Comparison of ENCODE assay signal across 10 cellular contexts in the genomic region with DNA sequence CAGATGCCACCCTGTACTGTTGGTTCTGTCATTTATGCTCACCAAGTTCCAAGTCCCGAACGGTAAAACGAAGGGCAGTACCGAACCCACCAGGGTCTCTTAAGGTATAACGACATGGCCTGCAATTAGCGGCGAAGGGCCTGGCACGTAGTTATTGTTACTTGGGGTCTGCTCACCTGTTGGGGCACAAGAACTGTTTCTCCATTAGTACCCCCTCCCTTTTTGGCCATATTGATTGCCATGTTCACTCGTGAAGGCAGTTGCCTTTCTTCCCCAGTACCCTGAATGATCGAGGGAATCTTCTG. TPM values are rescaled to one million over a fixed set of nuclear protein-coding genes. Genes with fewer than 3 reads are reported as not detected.
DNase-seq lines count a peak whose midpoint lies in the region; ATAC-seq and TF ChIP-seq lines count a peak whose summit lies in the region.
"Had no signal": no experiment of that assay in that cellular context is flagged by ENCODE, and none has a peak within 500 bp of the region (broad histone marks: within the 10 kb centered on the region; RNA-seq: fewer than 3 reads in every experiment).

No MANE protein-coding gene starts in this region.

- WGBS in upper lobe of left lung, 2 donors, result 64 to 70% methylated on average over 10 of the region's 10 CpGs

- H3K27me3 Mint-ChIP-seq in MCF 10A (ENCODE audit: insufficient read depth, unreplicated experiment), result no peaks in the 10 kb centered on the region

- peaks cover 5% of the 10 kb centered on the region for H3K27me3 ChIP-seq in cardiac muscle cell
- peaks cover 6% of the 10 kb centered on the region for H3K27me3 ChIP-seq in mucosa of stomach (ENCODE audit: control insufficient read depth, insufficient read depth, low read length)
- H3K27me3 ChIP-seq in upper lobe of left lung, result peaks cover 0 to 2% (median 0%) of the 10 kb centered on the region in 4 donors

- H3K9ac ChIP-seq in mucosa of stomach (ENCODE audit: low read length), result no peak overlapping the region
- H3K9ac ChIP-seq: KMS-11 had no signal

- CTCF ChIA-PET in MCF 10A (lab: Yijun Ruan, JAX), result interaction anchor here (0.6 kb wide), 1 partner anchor 1703 kb away, joined by 3 read pairs; no protein-coding TSS in a partner anchor

- H3K4me3 ChIP-seq in cardiac muscle cell, result peak overlapping the region; percentile 53
- peak overlapping the region; percentile 61 for H3K4me3 ChIP-seq in mucosa of stomach (ENCODE audit: low read length)
- peak overlapping the region in 3 of 4 donors; percentile 69 to 75 (median 72) for H3K4me3 ChIP-seq in upper lobe of left lung
- H3K4me3 ChIP-seq: SK-N-MC had no signal

- TF ChIP-seq POLR2A in upper lobe of left lung (IDR thresholded peaks at IDR 0.05), result no peak

- H3K9me3 ChIP-seq in cardiac muscle cell (ENCODE audit: low read depth) (no peaks in the 10 kb centered on the region), mucosa of stomach (ENCODE audit: control insufficient read depth, low read length) (no peaks in the 10 kb centered on the region), upper lobe of left lung (no peaks in the 10 kb centered on the region)

- H3K4me1 ChIP-seq in cardiac muscle cell (ENCODE audit: low read depth) (peaks cover 7% of the 10 kb centered on the region), mucosa of stomach (ENCODE audit: control insufficient read depth, insufficient read depth, low read length) (peaks cover 42% of the 10 kb centered on the region), upper lobe of left lung (peaks cover 8 to 48% (median 22%) of the 10 kb centered on the region in 4 donors)

- DNase-seq in cardiac muscle cell (ENCODE audit: low read depth in 1 of 2, low spot score in 1 of 2) (no peak), cardiac septum (ENCODE audit: low spot score) (no peak), MCF 10A (ENCODE audit: unreplicated experiment) (no peak), upper lobe of left lung (no peak), amniotic stem cell (lab: John Stamatoyannopoulos, UW) (no peak)

- no peak for TF ChIP-seq EP300 in upper lobe of left lung (IDR thresholded peaks at IDR 0.05)

- no TSS peak for BruUV-seq in MCF 10A (replicated peaks; lab: Mats Ljungman, UMichigan)

- intact Hi-C loops in cardiac septum (cut with DNase I) (no loop called here), MCF 10A (cut with micrococcal nuclease) (no loop called here)

- no peak for TF ChIP-seq CTCF in cardiac muscle cell (IDR thresholded peaks at IDR 0.05; ENCODE audit: low read depth, low read length)
- TF ChIP-seq CTCF in MCF 10A (IDR thresholded peaks at IDR 0.05; ENCODE audit: unreplicated experiment), result no peak
- no peak for TF ChIP-seq CTCF in upper lobe of left lung (IDR thresholded peaks at IDR 0.05)

- no peak overlapping the region for H3K27ac Mint-ChIP-seq in MCF 10A (ENCODE audit: low read depth, unreplicated experiment)

- POLR2A ChIA-PET in MCF 10A (lab: Yijun Ruan, JAX), result interaction anchor here (1.7 kb wide), 1 partner anchor 40 kb away, joined by 3 read pairs; no protein-coding TSS in a partner anchor

- H3K36me3 Mint-ChIP-seq in MCF 10A (ENCODE audit: insufficient read depth, unreplicated experiment), result no peaks in the 10 kb centered on the region

- H3K27ac ChIP-seq in cardiac muscle cell (no peak overlapping the region), upper lobe of left lung (no peak overlapping the region)
- H3K27ac ChIP-seq: KMS-11, SK-N-MC had no signal

- H3K4me3 Mint-ChIP-seq in MCF 10A (ENCODE audit: unreplicated experiment), result peak overlapping the region; percentile 61

- H3K9me3 Mint-ChIP-seq in MCF 10A (ENCODE audit: unreplicated experiment), result no peaks in the 10 kb centered on the region

- no peaks in the 10 kb centered on the region for H3K36me3 ChIP-seq in cardiac muscle cell
- no peaks in the 10 kb centered on the region for H3K36me3 ChIP-seq in mucosa of stomach (ENCODE audit: control insufficient read depth, insufficient read depth, low read length)
- H3K36me3 ChIP-seq in upper lobe of left lung, result no peaks in the 10 kb centered on the region

- no peaks in the 10 kb centered on the region for H3K4me1 Mint-ChIP-seq in MCF 10A (ENCODE audit: insufficient read depth, unreplicated experiment)

- no peak for ATAC-seq in upper lobe of left lung (ENCODE audit: low FRiP score in 2 of 2)
- ATAC-seq in GM19035 (IDR thresholded peaks at IDR 0.05; ENCODE audit: unreplicated experiment), result no peak
- no peak for ATAC-seq in HG03095 (IDR thresholded peaks at IDR 0.05; ENCODE audit: unreplicated experiment)

RNA-seq across cellular contexts. Expression of gene IL17RB, which starts 0.4 kb away (rescaled TPM):
- total RNA-seq in cardiac muscle cell (8.4 and 13.1 TPM in 2 replicates), cardiac septum (0.08 TPM), MCF 10A (2022) (0.19 and 0.42 TPM in 2 replicates), upper lobe of left lung (10 to 100 TPM in 1 of 6 donors, 1 to 10 TPM in 5; 3.1 to 15.6 (median 6.3) TPM)
- polyA plus RNA-seq in cardiac muscle cell, result 11.5 and 15.9 TPM in 2 replicates

RNA-seq across cellular contexts. Expression of gene CHDH, which starts 0.6 kb away (rescaled TPM):
- total RNA-seq in cardiac muscle cell (11.5 and 36.1 TPM in 2 replicates), cardiac septum (0.92 TPM), MCF 10A (2022) (0.49 and 0.56 TPM in 2 replicates), upper lobe of left lung (10 to 100 TPM in 5 of 6 donors, 1 to 10 TPM in 1; 9.1 to 20.9 (median 13.9) TPM)
- 12.8 and 23.3 TPM in 2 replicates for polyA plus RNA-seq in cardiac muscle cell

RNA-seq across cellular contexts. Expression of gene ACTR8, which starts 35.1 kb away (rescaled TPM):
- total RNA-seq in cardiac muscle cell, result 31.9 and 35.9 TPM in 2 replicates
- polyA plus RNA-seq in cardiac muscle cell, result 29.3 and 36.4 TPM in 2 replicates
- 33.1 TPM for total RNA-seq in cardiac septum
- total RNA-seq in MCF 10A (2022), result 27.7 and 37.1 TPM in 2 replicates
- 10 to 100 TPM; 16.2 to 29.7 (median 20.4) TPM for total RNA-seq in upper lobe of left lung

RNA-seq across cellular contexts. Expression of gene SELENOK, which starts 44.9 kb away (rescaled TPM):
- 73.7 and 77.8 TPM in 2 replicates for total RNA-seq in cardiac muscle cell
- polyA plus RNA-seq in cardiac muscle cell, result 172 and 227 TPM in 2 replicates
- 89.3 TPM for total RNA-seq in cardiac septum
- total RNA-seq in MCF 10A (2022), result 55.6 and 66.4 TPM in 2 replicates
- total RNA-seq in upper lobe of left lung, result 10 to 100 TPM in 5 of 6 donors, 1 to 10 TPM in 1; 9.4 to 97.3 (median 44.0) TPM
